Comparison of ENCODE assay signal across 9 cellular contexts in the genomic region with DNA sequence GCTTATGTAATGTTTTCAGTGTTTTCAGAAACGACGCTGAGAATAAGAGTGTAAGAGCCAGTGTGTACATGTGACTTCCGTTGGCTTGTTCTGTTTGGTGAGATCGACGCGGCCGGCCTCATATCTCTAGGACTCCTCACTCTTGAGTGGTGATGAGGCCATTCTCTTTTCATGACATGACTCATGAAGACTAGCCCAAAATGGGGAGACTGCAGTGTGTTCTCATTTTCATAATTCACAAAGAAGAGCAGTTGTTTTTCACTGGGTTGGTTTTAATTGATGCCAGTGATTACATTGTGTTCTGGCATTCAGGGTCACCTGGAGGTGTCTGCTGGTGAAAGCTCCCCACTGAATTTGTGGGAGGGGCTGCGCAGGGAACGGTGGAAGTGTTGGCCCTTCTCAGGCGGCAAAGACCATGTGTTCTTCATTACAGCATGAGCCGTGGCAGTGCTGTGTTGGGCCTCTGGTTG.
DNase-seq lines count a peak whose midpoint lies in the region; ATAC-seq lines count a peak whose summit lies in the region.
"Had no signal": no experiment of that assay in that cellular context is flagged by ENCODE, and none has a peak within 500 bp of the region (broad histone marks: within the 10 kb centered on the region; RNA-seq: fewer than 3 reads in every experiment).

No MANE protein-coding gene starts in this region.

- no peak overlapping the region for H3K27ac Mint-ChIP-seq in stimulated activated effector memory CD8-positive, alpha-beta T cell treated with anti-CD3 and anti-CD28 coated beads, Interleukin-12 subunit alpha, Interleukin-12 subunit beta, amount 100 ng/mL, for 72 hours

- no peaks in the 10 kb centered on the region for H3K9me3 ChIP-seq in adipocyte (ENCODE audit: control insufficient read depth, low read length)

- H3K4me1 ChIP-seq in adipocyte (ENCODE audit: control insufficient read depth, insufficient read depth, low read length) = peaks cover 81% of the 10 kb centered on the region

- ATAC-seq in GM18868 (IDR thresholded peaks at IDR 0.05; ENCODE audit: unreplicated experiment) = peak; percentile 38
- peak; percentile 86 for ATAC-seq in left ventricle myocardium superior
- peak; percentile 95 for ATAC-seq in stimulated activated effector memory CD8-positive, alpha-beta T cell treated with anti-CD3 and anti-CD28 coated beads, Interleukin-12 subunit alpha, Interleukin-12 subunit beta, amount 100 ng/mL, for 72 hours
- ATAC-seq in GM19467 (IDR thresholded peaks at IDR 0.05; ENCODE audit: unreplicated experiment) = no peak

- H3K27me3 ChIP-seq in adipocyte (replicated peaks; ENCODE audit: control insufficient read depth, insufficient read depth, low read length) = no peaks in the 10 kb centered on the region

- DNase-seq in adipocyte (ENCODE audit: low read depth) (peak; percentile 92), left ventricle myocardium superior (peak; percentile 80), NCI-H1694 treated with DMSO at 0.1 percent for 48 hours (lab: John Stamatoyannopoulos, UW) (no peak), KBM-7 (no peak), DMS153 (lab: John Stamatoyannopoulos, UW) (no peak)
- no peak for DNase-seq in stimulated activated effector memory CD8-positive, alpha-beta T cell treated with anti-CD3 and anti-CD28 coated beads, Interleukin-12 subunit alpha, Interleukin-12 subunit beta, amount 100 ng/mL, for 72 hours (ENCODE audit: low spot score in 2 of 2)
- DNase-seq: NCI-H1417 had no signal

- peak overlapping the region; percentile 51 for H3K4me3 ChIP-seq in adipocyte (ENCODE audit: low read length)

- peaks cover 11% of the 10 kb centered on the region for H3K36me3 Mint-ChIP-seq in stimulated activated effector memory CD8-positive, alpha-beta T cell treated with anti-CD3 and anti-CD28 coated beads, Interleukin-12 subunit alpha, Interleukin-12 subunit beta, amount 100 ng/mL, for 72 hours

- peaks cover 22% of the 10 kb centered on the region for H3K4me1 Mint-ChIP-seq in stimulated activated effector memory CD8-positive, alpha-beta T cell treated with anti-CD3 and anti-CD28 coated beads, Interleukin-12 subunit alpha, Interleukin-12 subunit beta, amount 100 ng/mL, for 72 hours

- no peak overlapping the region for H3K4me3 Mint-ChIP-seq in stimulated activated effector memory CD8-positive, alpha-beta T cell treated with anti-CD3 and anti-CD28 coated beads, Interleukin-12 subunit alpha, Interleukin-12 subunit beta, amount 100 ng/mL, for 72 hours

- peak overlapping the region; percentile 2 for H3K9ac ChIP-seq in adipocyte (ENCODE audit: low read length)

- intact Hi-C loops in left ventricle myocardium superior (cut with micrococcal nuclease) = no loop called here

- no peaks in the 10 kb centered on the region for H3K9me3 Mint-ChIP-seq in stimulated activated effector memory CD8-positive, alpha-beta T cell treated with anti-CD3 and anti-CD28 coated beads, Interleukin-12 subunit alpha, Interleukin-12 subunit beta, amount 100 ng/mL, for 72 hours

- peaks cover 17% of the 10 kb centered on the region for H3K36me3 ChIP-seq in adipocyte (ENCODE audit: control insufficient read depth, insufficient read depth, low read length, severe bottlenecking)

- in situ Hi-C loops in KBM-7 (cut with MboI; ENCODE audit: low pct_unique_long_range_greater_than_20kb, low sequenced_read_pairs) = no loop called here

Comparison
In these comparisons a context has a peak if more than half of its experiments do, and no peak if none do; other contexts are left out.
1. DNase-seq: peak in adipocyte (single experiment) and left ventricle myocardium superior (single experiment); none in stimulated activated effector memory CD8-positive, alpha-beta T cell treated with anti-CD3 and anti-CD28 coated beads, Interleukin-12 subunit alpha, Interleukin-12 subunit beta, amount 100 ng/mL, for 72 hours (0 of 2), NCI-H1694 treated with DMSO at 0.1 percent for 48 hours (single experiment), KBM-7 (single experiment) and DMS153 (single experiment).